ENCODE assay signal across 1 cellular context in genomic region chr17:81868674-81869220, GRCh38.
TF ChIP-seq lines count a peak whose summit lies in the region.

No MANE protein-coding gene starts in this region.

TF ChIP-seq in HepG2, 621 proteins besides CTCF, POLR2A, EP300 and RAD21 (continued from another document and continues in another):
- TF ChIP-seq, protein P1, sequence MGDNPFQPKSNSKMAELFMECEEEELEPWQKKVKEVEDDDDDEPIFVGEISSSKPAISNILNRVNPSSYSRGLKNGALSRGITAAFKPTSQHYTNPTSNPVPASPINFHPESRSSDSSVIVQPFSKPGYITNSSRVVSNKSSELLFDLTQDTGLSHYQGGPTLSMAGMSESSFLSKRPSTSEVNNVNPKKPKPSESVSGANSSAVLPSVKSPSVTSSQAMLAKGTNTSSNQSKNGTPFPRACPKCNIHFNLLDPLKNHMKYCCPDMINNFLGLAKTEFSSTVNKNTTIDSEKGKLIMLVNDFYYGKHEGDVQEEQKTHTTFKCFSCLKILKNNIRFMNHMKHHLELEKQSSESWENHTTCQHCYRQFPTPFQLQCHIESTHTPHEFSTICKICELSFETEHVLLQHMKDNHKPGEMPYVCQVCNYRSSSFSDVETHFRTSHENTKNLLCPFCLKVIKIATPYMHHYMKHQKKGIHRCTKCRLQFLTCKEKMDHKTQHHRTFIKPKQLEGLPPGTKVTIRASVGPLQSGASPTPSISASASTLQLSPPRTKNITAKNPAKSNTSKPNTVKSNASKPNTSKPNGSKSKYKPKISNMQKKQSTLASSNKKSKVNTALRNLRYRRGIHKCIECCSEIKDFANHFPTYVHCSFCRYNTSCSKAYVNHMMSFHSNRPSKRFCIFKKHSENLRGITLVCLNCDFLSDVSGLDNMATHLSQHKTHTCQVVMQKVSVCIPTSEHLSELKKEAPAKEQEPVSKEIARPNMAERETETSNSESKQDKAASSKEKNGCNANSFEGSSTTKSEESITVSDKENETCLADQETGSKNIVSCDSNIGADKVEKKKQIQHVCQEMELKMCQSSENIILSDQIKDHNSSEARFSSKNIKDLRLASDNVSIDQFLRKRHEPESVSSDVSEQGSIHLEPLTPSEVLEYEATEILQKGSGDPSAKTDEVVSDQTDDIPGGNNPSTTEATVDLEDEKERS (CRISPR knock-in tag; IDR thresholded peaks at IDR 0.05), result no peak
- TF ChIP-seq ZNF572 (CRISPR knock-in tag; IDR thresholded peaks at IDR 0.05) (no peak), MAF1 (CRISPR knock-in tag; IDR thresholded peaks at IDR 0.05; ENCODE audit: borderline replicate concordance) (no peak), HDAC2 (CRISPR knock-in tag; IDR thresholded peaks at IDR 0.05) (no peak), HNF4A (CRISPR knock-in tag; IDR thresholded peaks at IDR 0.05) (no peak), DNMT1 (CRISPR knock-in tag; IDR thresholded peaks at IDR 0.05) (no peak), ZNF343 (CRISPR knock-in tag; IDR thresholded peaks at IDR 0.05) (peak; percentile 51; the same call in 1 of the 2 replicates), ZNF652 (CRISPR knock-in tag; IDR thresholded peaks at IDR 0.05; ENCODE audit: borderline replicate concordance, low read depth) (no peak), GATAD2A (CRISPR knock-in tag; IDR thresholded peaks at IDR 0.05) (no peak), SMAD9 (CRISPR knock-in tag; IDR thresholded peaks at IDR 0.05) (no peak), ZSCAN12 (CRISPR knock-in tag; IDR thresholded peaks at IDR 0.05) (no peak), ZSCAN21 (CRISPR knock-in tag; IDR thresholded peaks at IDR 0.05; ENCODE audit: borderline replicate concordance) (peak; percentile 18; the same call in 1 of the 2 replicates), ZNF260 (CRISPR knock-in tag; IDR thresholded peaks at IDR 0.05; ENCODE audit: borderline replicate concordance, low read depth) (no peak), ZNF292 (CRISPR knock-in tag; IDR thresholded peaks at IDR 0.05; ENCODE audit: borderline replicate concordance, low read depth) (no peak), ZFP91 (CRISPR knock-in tag; IDR thresholded peaks at IDR 0.05; ENCODE audit: borderline replicate concordance) (no peak), BRCA1 (CRISPR knock-in tag; IDR thresholded peaks at IDR 0.05) (no peak), MAFK (conservative IDR thresholded peaks at IDR 0.05 in 1 of 2, IDR thresholded peaks at IDR 0.05 in 1 of 2; ENCODE audit: low read length in 2 of 2) (no peak), U2AF2 (IDR thresholded peaks at IDR 0.05; ENCODE audit: low read depth, low read length) (peak; percentile 9; the same call in 1 of the 2 replicates), ZFY (CRISPR knock-in tag; IDR thresholded peaks at IDR 0.05) (no peak), NR2F2 (IDR thresholded peaks at IDR 0.05; ENCODE audit: borderline replicate concordance, low read depth) (no peak), ZKSCAN8 (CRISPR knock-in tag; IDR thresholded peaks at IDR 0.05; ENCODE audit: borderline replicate concordance) (no peak), TBP (CRISPR knock-in tag; IDR thresholded peaks at IDR 0.05) (no peak), ZZZ3 (CRISPR knock-in tag; IDR thresholded peaks at IDR 0.05; ENCODE audit: borderline replicate concordance) (no peak), ZC3H4 (CRISPR knock-in tag; IDR thresholded peaks at IDR 0.05; ENCODE audit: borderline replicate concordance) (no peak; the same call in 1 of the 2 replicates), PBX3 (CRISPR knock-in tag; IDR thresholded peaks at IDR 0.05; ENCODE audit: borderline replicate concordance) (no peak), NCOA5 (CRISPR knock-in tag; IDR thresholded peaks at IDR 0.05) (no peak), FOXO4 (CRISPR knock-in tag; conservative IDR thresholded peaks at IDR 0.05) (no peak), RORA (CRISPR knock-in tag; IDR thresholded peaks at IDR 0.05) (no peak), HNRNPH1 (optimal IDR thresholded peaks at IDR 0.05; ENCODE audit: low read depth, low read length) (peak; percentile 29), ZNF235 (CRISPR knock-in tag; IDR thresholded peaks at IDR 0.05; ENCODE audit: borderline replicate concordance) (no peak), ZNF296 (CRISPR knock-in tag; conservative IDR thresholded peaks at IDR 0.05) (0 out of 2 replicates have a peak, but pooled peaks have one; percentile 13), FIP1L1 (IDR thresholded peaks at IDR 0.05; ENCODE audit: borderline replicate concordance, insufficient read depth, low read depth, low read length) (0 out of 2 replicates have a peak, but pooled peaks have one; percentile 33), ZNF772 (CRISPR knock-in tag; IDR thresholded peaks at IDR 0.05) (no peak), ERF (CRISPR knock-in tag; IDR thresholded peaks at IDR 0.05) (no peak), ZNF792 (CRISPR knock-in tag; IDR thresholded peaks at IDR 0.05) (no peak), ZNF550 (CRISPR knock-in tag; IDR thresholded peaks at IDR 0.05; ENCODE audit: borderline replicate concordance) (no peak)
- TF ChIP-seq, protein P2, sequence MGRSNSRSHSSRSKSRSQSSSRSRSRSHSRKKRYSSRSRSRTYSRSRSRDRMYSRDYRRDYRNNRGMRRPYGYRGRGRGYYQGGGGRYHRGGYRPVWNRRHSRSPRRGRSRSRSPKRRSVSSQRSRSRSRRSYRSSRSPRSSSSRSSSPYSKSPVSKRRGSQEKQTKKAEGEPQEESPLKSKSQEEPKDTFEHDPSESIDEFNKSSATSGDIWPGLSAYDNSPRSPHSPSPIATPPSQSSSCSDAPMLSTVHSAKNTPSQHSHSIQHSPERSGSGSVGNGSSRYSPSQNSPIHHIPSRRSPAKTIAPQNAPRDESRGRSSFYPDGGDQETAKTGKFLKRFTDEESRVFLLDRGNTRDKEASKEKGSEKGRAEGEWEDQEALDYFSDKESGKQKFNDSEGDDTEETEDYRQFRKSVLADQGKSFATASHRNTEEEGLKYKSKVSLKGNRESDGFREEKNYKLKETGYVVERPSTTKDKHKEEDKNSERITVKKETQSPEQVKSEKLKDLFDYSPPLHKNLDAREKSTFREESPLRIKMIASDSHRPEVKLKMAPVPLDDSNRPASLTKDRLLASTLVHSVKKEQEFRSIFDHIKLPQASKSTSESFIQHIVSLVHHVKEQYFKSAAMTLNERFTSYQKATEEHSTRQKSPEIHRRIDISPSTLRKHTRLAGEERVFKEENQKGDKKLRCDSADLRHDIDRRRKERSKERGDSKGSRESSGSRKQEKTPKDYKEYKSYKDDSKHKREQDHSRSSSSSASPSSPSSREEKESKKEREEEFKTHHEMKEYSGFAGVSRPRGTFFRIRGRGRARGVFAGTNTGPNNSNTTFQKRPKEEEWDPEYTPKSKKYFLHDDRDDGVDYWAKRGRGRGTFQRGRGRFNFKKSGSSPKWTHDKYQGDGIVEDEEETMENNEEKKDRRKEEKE (IDR thresholded peaks at IDR 0.05), result no peak
- TF ChIP-seq, protein P3, sequence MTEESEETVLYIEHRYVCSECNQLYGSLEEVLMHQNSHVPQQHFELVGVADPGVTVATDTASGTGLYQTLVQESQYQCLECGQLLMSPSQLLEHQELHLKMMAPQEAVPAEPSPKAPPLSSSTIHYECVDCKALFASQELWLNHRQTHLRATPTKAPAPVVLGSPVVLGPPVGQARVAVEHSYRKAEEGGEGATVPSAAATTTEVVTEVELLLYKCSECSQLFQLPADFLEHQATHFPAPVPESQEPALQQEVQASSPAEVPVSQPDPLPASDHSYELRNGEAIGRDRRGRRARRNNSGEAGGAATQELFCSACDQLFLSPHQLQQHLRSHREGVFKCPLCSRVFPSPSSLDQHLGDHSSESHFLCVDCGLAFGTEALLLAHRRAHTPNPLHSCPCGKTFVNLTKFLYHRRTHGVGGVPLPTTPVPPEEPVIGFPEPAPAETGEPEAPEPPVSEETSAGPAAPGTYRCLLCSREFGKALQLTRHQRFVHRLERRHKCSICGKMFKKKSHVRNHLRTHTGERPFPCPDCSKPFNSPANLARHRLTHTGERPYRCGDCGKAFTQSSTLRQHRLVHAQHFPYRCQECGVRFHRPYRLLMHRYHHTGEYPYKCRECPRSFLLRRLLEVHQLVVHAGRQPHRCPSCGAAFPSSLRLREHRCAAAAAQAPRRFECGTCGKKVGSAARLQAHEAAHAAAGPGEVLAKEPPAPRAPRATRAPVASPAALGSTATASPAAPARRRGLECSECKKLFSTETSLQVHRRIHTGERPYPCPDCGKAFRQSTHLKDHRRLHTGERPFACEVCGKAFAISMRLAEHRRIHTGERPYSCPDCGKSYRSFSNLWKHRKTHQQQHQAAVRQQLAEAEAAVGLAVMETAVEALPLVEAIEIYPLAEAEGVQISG (CRISPR knock-in tag; IDR thresholded peaks at IDR 0.05), result no peak
- TF ChIP-seq, protein P4, sequence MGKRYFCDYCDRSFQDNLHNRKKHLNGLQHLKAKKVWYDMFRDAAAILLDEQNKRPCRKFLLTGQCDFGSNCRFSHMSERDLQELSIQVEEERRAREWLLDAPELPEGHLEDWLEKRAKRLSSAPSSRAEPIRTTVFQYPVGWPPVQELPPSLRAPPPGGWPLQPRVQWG (CRISPR knock-in tag; IDR thresholded peaks at IDR 0.05; ENCODE audit: borderline replicate concordance, low read depth), result no peak
- TF ChIP-seq, protein P5, sequence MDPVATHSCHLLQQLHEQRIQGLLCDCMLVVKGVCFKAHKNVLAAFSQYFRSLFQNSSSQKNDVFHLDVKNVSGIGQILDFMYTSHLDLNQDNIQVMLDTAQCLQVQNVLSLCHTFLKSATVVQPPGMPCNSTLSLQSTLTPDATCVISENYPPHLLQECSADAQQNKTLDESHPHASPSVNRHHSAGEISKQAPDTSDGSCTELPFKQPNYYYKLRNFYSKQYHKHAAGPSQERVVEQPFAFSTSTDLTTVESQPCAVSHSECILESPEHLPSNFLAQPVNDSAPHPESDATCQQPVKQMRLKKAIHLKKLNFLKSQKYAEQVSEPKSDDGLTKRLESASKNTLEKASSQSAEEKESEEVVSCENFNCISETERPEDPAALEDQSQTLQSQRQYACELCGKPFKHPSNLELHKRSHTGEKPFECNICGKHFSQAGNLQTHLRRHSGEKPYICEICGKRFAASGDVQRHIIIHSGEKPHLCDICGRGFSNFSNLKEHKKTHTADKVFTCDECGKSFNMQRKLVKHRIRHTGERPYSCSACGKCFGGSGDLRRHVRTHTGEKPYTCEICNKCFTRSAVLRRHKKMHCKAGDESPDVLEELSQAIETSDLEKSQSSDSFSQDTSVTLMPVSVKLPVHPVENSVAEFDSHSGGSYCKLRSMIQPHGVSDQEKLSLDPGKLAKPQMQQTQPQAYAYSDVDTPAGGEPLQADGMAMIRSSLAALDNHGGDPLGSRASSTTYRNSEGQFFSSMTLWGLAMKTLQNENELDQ (CRISPR knock-in tag; IDR thresholded peaks at IDR 0.05; ENCODE audit: borderline replicate concordance), result no peak
